In genomic region chr1:53267761-53268160, GRCh38 we compare ENCODE assay signal across 6 cellular contexts.
"Had no signal": no experiment of that assay in that cellular context is flagged by ENCODE, and none has a peak within 500 bp of the region (broad histone marks: within the 10 kb centered on the region; RNA-seq: fewer than 3 reads in every experiment).

No MANE protein-coding gene starts in this region.

- H3K9me3 Mint-ChIP-seq: HFFc6, IgD-negative memory B cell had no signal

- H3K27ac Mint-ChIP-seq: HFFc6, IgD-negative memory B cell had no signal

- H3K4me1 ChIP-seq: HAP-1 had no signal

- H3K9me3 ChIP-seq: HAP-1 had no signal

- H3K4me3 Mint-ChIP-seq: HFFc6, IgD-negative memory B cell had no signal

- DNase-seq: GM23248, GOT3, H7, HFFc6 had no signal

- H3K27me3 Mint-ChIP-seq: IgD-negative memory B cell had no signal

- H3K4me3 ChIP-seq: GM23248, HAP-1 had no signal
